In genomic region chr2:48112911-48113687, GRCh38 we compare ENCODE assay signal across 1 cellular context.
TF ChIP-seq lines count a peak whose summit lies in the region.

No MANE protein-coding gene starts in this region.

TF ChIP-seq in HepG2, 621 proteins besides CTCF, POLR2A, EP300 and RAD21 (continued from another document and continues in another):
- TF ChIP-seq NFAT5 (CRISPR knock-in tag; IDR thresholded peaks at IDR 0.05) = no peak
- no peak for TF ChIP-seq TBL1XR1 (IDR thresholded peaks at IDR 0.05; ENCODE audit: borderline replicate concordance, low read length, partially characterized antibody)
- TF ChIP-seq SCMH1 (CRISPR knock-in tag; IDR thresholded peaks at IDR 0.05; ENCODE audit: borderline replicate concordance) = no peak
- TF ChIP-seq DZIP1 (CRISPR knock-in tag; IDR thresholded peaks at IDR 0.05) = no peak
- peak; percentile 52; the same call in 1 of the 2 replicates for TF ChIP-seq CEBPB (IDR thresholded peaks at IDR 0.05; ENCODE audit: borderline replicate concordance, low read depth, low read length)
- TF ChIP-seq KLF9 (CRISPR knock-in tag; IDR thresholded peaks at IDR 0.05; ENCODE audit: low read depth) = no peak
- TF ChIP-seq SMARCC2 (IDR thresholded peaks at IDR 0.05) = no peak
- no peak for TF ChIP-seq ZNF281 (CRISPR knock-in tag; IDR thresholded peaks at IDR 0.05; ENCODE audit: borderline replicate concordance)
- TF ChIP-seq ZNF720 (CRISPR knock-in tag; IDR thresholded peaks at IDR 0.05) = no peak
- TF ChIP-seq EEA1 (CRISPR knock-in tag; IDR thresholded peaks at IDR 0.05; ENCODE audit: borderline replicate concordance) = no peak
- no peak for TF ChIP-seq HIC2 (CRISPR knock-in tag; IDR thresholded peaks at IDR 0.05; ENCODE audit: low read depth)
- TF ChIP-seq ZNF713 (CRISPR knock-in tag; IDR thresholded peaks at IDR 0.05) = no peak
- no peak for TF ChIP-seq ZNF773 (CRISPR knock-in tag; IDR thresholded peaks at IDR 0.05; ENCODE audit: borderline replicate concordance)
- TF ChIP-seq SMAD9 (CRISPR knock-in tag; IDR thresholded peaks at IDR 0.05) = no peak
- TF ChIP-seq CHD2 (IDR thresholded peaks at IDR 0.05; ENCODE audit: low read depth, low read length) = no peak
- no peak for TF ChIP-seq KLF6 (CRISPR knock-in tag; IDR thresholded peaks at IDR 0.05)
- TF ChIP-seq ATF1 (CRISPR knock-in tag; IDR thresholded peaks at IDR 0.05) = no peak
- TF ChIP-seq ZNF337 (CRISPR knock-in tag; IDR thresholded peaks at IDR 0.05; ENCODE audit: borderline replicate concordance, low read depth) = no peak
- no peak for TF ChIP-seq RBAK (CRISPR knock-in tag; IDR thresholded peaks at IDR 0.05)
- 0 out of 2 replicates have a peak, but pooled peaks have one; percentile 37 for TF ChIP-seq ZNF382 (CRISPR knock-in tag; IDR thresholded peaks at IDR 0.05; ENCODE audit: borderline replicate concordance)
- TF ChIP-seq UBTF (CRISPR knock-in tag; IDR thresholded peaks at IDR 0.05) = no peak
- no peak for TF ChIP-seq AFF4 (CRISPR knock-in tag; IDR thresholded peaks at IDR 0.05)
- no peak for TF ChIP-seq ARID3A (IDR thresholded peaks at IDR 0.05; ENCODE audit: low read depth, low read length)
- TF ChIP-seq DR1 (CRISPR knock-in tag; IDR thresholded peaks at IDR 0.05) = no peak
- TF ChIP-seq ZSCAN20 (CRISPR knock-in tag; IDR thresholded peaks at IDR 0.05; ENCODE audit: borderline replicate concordance) = no peak
- no peak for TF ChIP-seq ADNP (CRISPR knock-in tag; IDR thresholded peaks at IDR 0.05)
- TF ChIP-seq ZNF737 (CRISPR knock-in tag; IDR thresholded peaks at IDR 0.05; ENCODE audit: borderline replicate concordance) = no peak
- TF ChIP-seq ZFP1 (CRISPR knock-in tag; IDR thresholded peaks at IDR 0.05) = 0 out of 2 replicates have a peak, but pooled peaks have one; percentile 19
- no peak for TF ChIP-seq YEATS2 (CRISPR knock-in tag; IDR thresholded peaks at IDR 0.05; ENCODE audit: borderline replicate concordance)
- TF ChIP-seq RCOR2 (CRISPR knock-in tag; IDR thresholded peaks at IDR 0.05) = no peak
- TF ChIP-seq ZNF431 (CRISPR knock-in tag; IDR thresholded peaks at IDR 0.05; ENCODE audit: borderline replicate concordance, low read depth) = no peak
- no peak for TF ChIP-seq TRIM22 (IDR thresholded peaks at IDR 0.05)
- no peak for TF ChIP-seq PRPF4 (IDR thresholded peaks at IDR 0.05; ENCODE audit: low read depth, low read length, poor library complexity, severe bottlenecking)
